Comparison of ENCODE assay signal across 8 cellular contexts in genomic region chr3:188154758-188155574, GRCh38. TPM values are rescaled to one million over a fixed set of nuclear protein-coding genes. Genes with fewer than 3 reads are reported as not detected.
DNase-seq lines count a peak whose midpoint lies in the region; ATAC-seq and TF ChIP-seq lines count a peak whose summit lies in the region.

No MANE protein-coding gene starts in this region.

- H3K27ac Mint-ChIP-seq in Caco-2 (ENCODE audit: unreplicated experiment): peak overlapping the region; percentile 71

- CTCF ChIA-PET in Caco-2 (lab: Charles Lee): interaction anchor here (2.0 kb wide), 1 partner anchor 414 kb away, joined by 8 read pairs; no protein-coding TSS in a partner anchor
- CTCF ChIA-PET in OCI-LY7 (lab: Charles Lee; ENCODE audit: unreplicated experiment): interaction anchor here (0.9 kb wide), 1 partner anchor 172 kb away, joined by 3 read pairs; no protein-coding TSS in a partner anchor

- H3K9me2 ChIP-seq in OCI-LY7 (ENCODE audit: insufficient read depth, low read length): no peaks in the 10 kb centered on the region

- POLR2A ChIA-PET in Caco-2 (lab: Charles Lee) (interaction anchor here (1.0 to 3.1 kb wide), 2 partner anchors 404 to 409 kb away, joined by 3 to 36 read pairs; partner anchors contain the start of gene BCL6), OCI-LY7 (lab: Charles Lee) (interaction anchor here (0.5 to 2.0 kb wide), 13 partner anchors 12 to 1153 kb away, joined by 3 to 5 read pairs (median 3); no protein-coding TSS in a partner anchor)

- BruUV-seq in Caco-2 (replicated peaks; lab: Mats Ljungman, UMichigan): no TSS peak
- no TSS peak for BruUV-seq in OCI-LY7 (replicated peaks; lab: Mats Ljungman, UMichigan)

- H3K9me3 ChIP-seq in Caco-2: no peaks in the 10 kb centered on the region
- H3K9me3 ChIP-seq in OCI-LY7 (ENCODE audit: low read length): no peaks in the 10 kb centered on the region
- no peaks in the 10 kb centered on the region for H3K9me3 ChIP-seq in esophagus (ENCODE audit: control insufficient read depth in 2 of 2, insufficient read depth in 1 of 2, low read depth in 1 of 2, low read length in 1 of 2)
- H3K9me3 ChIP-seq in osteoblast (ENCODE audit: low read depth, low read length): no peaks in the 10 kb centered on the region

- H3K27me3 ChIP-seq in Caco-2 (replicated peaks; ENCODE audit: control insufficient read depth, insufficient read depth, low read length): no peaks in the 10 kb centered on the region
- H3K27me3 ChIP-seq in esophagus (ENCODE audit: control insufficient read depth in 1 of 2, insufficient read depth in 2 of 2, low read length in 2 of 2): no peaks in the 10 kb centered on the region
- no peaks in the 10 kb centered on the region for H3K27me3 ChIP-seq in osteoblast (ENCODE audit: insufficient read depth, low read length)

- H3K4me3 ChIP-seq in Caco-2 (ENCODE audit: low read depth, low read length) (peak overlapping the region; percentile 68), OCI-LY7 (ENCODE audit: low read depth, low read length, poor library complexity, severe bottlenecking) (peak overlapping the region; percentile 82), esophagus (ENCODE audit: low read depth in 1 of 2, low read length in 2 of 2) (peak overlapping the region; percentile 85 to 86), osteoblast (ENCODE audit: insufficient read depth, low read length) (peak overlapping the region; percentile 89)

- WGBS in esophagus, 2 donors: 27 to 33% methylated on average over 9 of the region's 9 CpGs

- H2AFZ ChIP-seq in OCI-LY7 (ENCODE audit: low read length) (peak overlapping the region; percentile 78; the same call in 1 of the 2 replicates), osteoblast (ENCODE audit: low read length) (no peak overlapping the region)

- H4K20me1 ChIP-seq in OCI-LY7 (ENCODE audit: insufficient read depth, low read length) (no peaks in the 10 kb centered on the region), osteoblast (ENCODE audit: insufficient read depth, low read length) (peaks cover 11% of the 10 kb centered on the region)

- H3K4me3 Mint-ChIP-seq in Caco-2 (ENCODE audit: unreplicated experiment): peak overlapping the region; percentile 84

- peaks cover 48% of the 10 kb centered on the region for H3K4me1 Mint-ChIP-seq in Caco-2 (ENCODE audit: low read depth, unreplicated experiment)

- H3K27ac ChIP-seq in OCI-LY7 (ENCODE audit: low read depth, low read length, poor library complexity, severe bottlenecking) (peak overlapping the region; percentile 41), esophagus (ENCODE audit: low read depth in 2 of 2, low read length in 1 of 2) (peak overlapping the region; percentile 93 to 94), osteoblast (ENCODE audit: low read depth, low read length) (peak overlapping the region; percentile 100)

- H3K36me3 Mint-ChIP-seq in Caco-2 (ENCODE audit: insufficient read depth, unreplicated experiment): peaks cover 9% of the 10 kb centered on the region

- H3K4me1 ChIP-seq in Caco-2 (peaks cover 66% of the 10 kb centered on the region), OCI-LY7 (ENCODE audit: insufficient read depth, low read length, poor library complexity, severe bottlenecking) (peaks cover 35% of the 10 kb centered on the region), esophagus (ENCODE audit: control insufficient read depth in 2 of 2, insufficient read depth in 2 of 2, low read length in 1 of 2) (peaks cover 2 to 7% of the 10 kb centered on the region in 2 donors), osteoblast (ENCODE audit: insufficient read depth, low read length) (peaks cover 46% of the 10 kb centered on the region)

- ATAC-seq in GM19452 (IDR thresholded peaks at IDR 0.05; ENCODE audit: unreplicated experiment) (no peak), GM18502 (IDR thresholded peaks at IDR 0.05; ENCODE audit: poor library complexity, unreplicated experiment) (no peak), HG02970 (IDR thresholded peaks at IDR 0.05; ENCODE audit: low FRiP score, unreplicated experiment) (no peak)

- intact Hi-C loops in Caco-2 (cut with micrococcal nuclease; ENCODE audit: unreplicated experiment) (loop anchor here (1.0 to 10.0 kb wide), 3 partner anchors 72 to 800 kb away; no protein-coding TSS in a partner anchor), OCI-LY7 (cut with micrococcal nuclease; ENCODE audit: unreplicated experiment) (loop anchor here (1.0 to 5.0 kb wide), 5 partner anchors 62 to 412 kb away; no protein-coding TSS in a partner anchor), head of caudate nucleus (cut with DNase I) (no loop called here)

- H3K79me2 ChIP-seq in OCI-LY7 (ENCODE audit: insufficient read depth, low read depth, low read length) (no peaks in the 10 kb centered on the region), osteoblast (ENCODE audit: insufficient read depth, low read length) (peaks cover 70% of the 10 kb centered on the region)

- DNase-seq in Caco-2: no peak
- no peak for DNase-seq in OCI-LY7 (ENCODE audit: low spot score)
- peak; percentile 83 for DNase-seq in osteoblast (ENCODE audit: insufficient read length, low spot score, missing footprints)
- no peak for DNase-seq in head of caudate nucleus

- H3K27me3 Mint-ChIP-seq in Caco-2 (ENCODE audit: insufficient read depth, unreplicated experiment): no peaks in the 10 kb centered on the region

- H3K36me3 ChIP-seq in Caco-2 (ENCODE audit: control insufficient read depth, insufficient read depth, low read length) (no peaks in the 10 kb centered on the region), OCI-LY7 (ENCODE audit: insufficient read depth, low read length) (no peaks in the 10 kb centered on the region), esophagus (ENCODE audit: control insufficient read depth in 2 of 2, insufficient read depth in 2 of 2, low read length in 1 of 2) (no peaks in the 10 kb centered on the region), osteoblast (ENCODE audit: insufficient read depth, low read length) (no peaks in the 10 kb centered on the region)

- H3K9me3 Mint-ChIP-seq in Caco-2 (ENCODE audit: unreplicated experiment): no peaks in the 10 kb centered on the region

- H3K4me2 ChIP-seq in OCI-LY7 (ENCODE audit: low read length) (peak overlapping the region; percentile 96), osteoblast (ENCODE audit: insufficient read depth, low read length) (peak overlapping the region; percentile 89)

- TF ChIP-seq CTCF in Caco-2 (IDR thresholded peaks at IDR 0.05; ENCODE audit: insufficient read depth in 1 of 2, low read depth in 1 of 2, low read length in 1 of 2, severe bottlenecking in 1 of 2, unreplicated experiment in 1 of 2) (no peak), OCI-LY7 (conservative IDR thresholded peaks at IDR 0.05; ENCODE audit: low read length) (no peak), osteoblast (IDR thresholded peaks at IDR 0.05; ENCODE audit: extremely low read depth, low read depth, low read length) (no peak)

RNA-seq across cellular contexts. Expression of gene LPP, which starts 1.0 kb away (rescaled TPM):
- 120 and 147 TPM in 2 replicates for total RNA-seq in Caco-2 (2022)
- total RNA-seq in OCI-LY7 (2014; rRNA removed; shearing (Covaris generic)): 7.4 and 10.9 TPM in 2 replicates
- 102 and 119 TPM in 2 replicates for total RNA-seq in OCI-LY7 (2022)
- polyA plus RNA-seq in esophagus: 10 to 100 TPM; 10.5 to 12.9 TPM
- 73.4 and 77.4 TPM in 2 replicates for total RNA-seq in osteoblast

Comparison
In these comparisons a context has a peak if more than half of its experiments do, and no peak if none do; other contexts are left out.
1. H3K27ac ChIP-seq: peak in every context shown above with its lines; median percentile 100 in osteoblast; 94 in esophagus; 41 in OCI-LY7.